Comparison of ENCODE assay signal across 8 cellular contexts in the genomic region with DNA sequence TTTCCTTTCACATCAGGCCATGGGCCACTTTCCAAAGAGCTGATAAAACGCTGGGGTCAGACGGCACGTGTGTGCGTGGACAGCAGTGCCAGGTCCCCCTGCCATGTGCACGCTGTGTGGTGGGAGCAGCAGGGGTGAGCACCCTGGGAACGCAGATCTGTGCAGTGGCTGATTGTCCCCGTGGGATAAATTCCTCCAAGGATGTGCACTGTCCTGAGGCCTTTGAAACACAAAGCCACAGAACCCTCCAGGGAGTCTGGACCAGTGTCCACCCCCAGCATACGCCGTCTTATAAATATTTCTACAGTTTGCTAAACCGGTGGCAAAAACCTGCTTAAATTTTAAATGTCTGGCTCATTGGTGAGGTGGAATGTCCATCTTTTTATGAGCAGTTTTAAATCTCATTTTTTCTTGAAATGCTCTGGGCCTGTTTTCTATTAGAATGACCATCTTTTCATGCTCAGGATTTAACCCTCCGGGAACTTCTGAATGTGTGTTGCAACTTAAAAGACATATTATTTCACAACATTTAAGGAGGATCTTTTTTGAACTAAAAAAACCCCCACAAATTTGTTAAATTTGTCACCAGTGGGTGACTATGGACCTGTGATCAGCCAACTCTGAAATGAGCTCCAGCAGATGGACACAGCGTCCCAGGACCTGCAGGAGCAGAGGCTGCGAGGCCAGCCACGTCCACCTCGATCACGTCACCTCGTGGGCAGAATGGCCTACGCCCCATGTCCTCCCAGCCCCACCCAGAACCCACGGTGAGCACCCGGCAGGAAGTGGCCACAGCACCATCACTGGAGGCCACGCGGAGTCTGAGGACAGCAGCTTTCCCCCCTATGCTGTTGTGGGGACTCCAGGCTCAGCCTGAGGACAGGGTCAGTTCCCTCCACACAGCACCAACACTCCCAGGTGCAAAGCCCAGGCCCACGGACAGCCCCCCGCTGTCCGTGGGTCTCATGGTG.
DNase-seq lines count a peak whose midpoint lies in the region; ATAC-seq, FAIRE-seq and TF ChIP-seq lines count a peak whose summit lies in the region.

No MANE protein-coding gene starts in this region.

- TF ChIP-seq POLR2A in K562 (conservative IDR thresholded peaks at IDR 0.05): no peak

- 53% methylated on average over 17 of the region's 25 CpGs for WGBS in K562 (ENCODE audit: insufficient coverage, low coverage, missing lambda C conversion rate)

- POLR2A ChIA-PET in K562 (lab: Yijun Ruan, JAX): no interaction called here

- peaks cover 0 to 78% (median 1%) of the 10 kb centered on the region in 11 experiments; a peak in 6 of 22 replicates for H4K20me1 ChIP-seq in BLaER1 treated with 17β-estradiol and CSF1 and Interleukin-3, amounts not matched to agents 10 nM and 100 nM
- H4K20me1 ChIP-seq in K562 (replicated peaks; ENCODE audit: control insufficient read depth, insufficient read depth, low read length): no peaks in the 10 kb centered on the region

- H3K9ac ChIP-seq in BLaER1 treated with 17β-estradiol and CSF1 and Interleukin-3, amounts not matched to agents 10 nM and 100 nM: peak overlapping the region; percentile 75 to 97 (median 93)
- H3K9ac ChIP-seq in K562 (ENCODE audit: insufficient read depth in 1 of 2, low read depth in 2 of 2, low read length in 2 of 2): peak overlapping the region; percentile 65 to 86
- H3K9ac ChIP-seq in stomach smooth muscle (ENCODE audit: low read length in 2 of 2): peak overlapping the region; percentile 89 to 94

- CTCF ChIA-PET in K562 (lab: Yijun Ruan, JAX; ENCODE audit: low intra/inter-chr PET ratio): no interaction called here

- TF ChIP-seq EP300 in K562 (IDR thresholded peaks at IDR 0.05; ENCODE audit: low read length): no peak

- H3K79me2 ChIP-seq in K562 (ENCODE audit: control insufficient read depth, insufficient read depth, low read length): peaks cover 54% of the 10 kb centered on the region

- intact Hi-C loops in K562 (cut with micrococcal nuclease): loop anchor here (2.0 kb wide), 1 partner anchor 65 kb away; no protein-coding TSS in a partner anchor

- peak overlapping the region; percentile 60 to 100 (median 99) for H3K27ac ChIP-seq in BLaER1 treated with 17β-estradiol and CSF1 and Interleukin-3, amounts not matched to agents 10 nM and 100 nM
- H3K27ac ChIP-seq in K562 (ENCODE audit: extremely low read depth, low read depth, low read length) (peak overlapping the region; percentile 93), stomach smooth muscle (ENCODE audit: low read length) (peak overlapping the region; percentile 99)

- H3K4me3 ChIP-seq in BLaER1 treated with 17β-estradiol and CSF1 and Interleukin-3, amounts not matched to agents 10 nM and 100 nM: peak overlapping the region; percentile 34 to 72 (median 61)
- peak overlapping the region; percentile 42 for H3K4me3 ChIP-seq in K562
- peak overlapping the region; percentile 57 to 75 for H3K4me3 ChIP-seq in stomach smooth muscle (ENCODE audit: low read length in 2 of 2)

- in situ Hi-C loops in K562 (cut with MboI): no loop called here

- H3K4me1 ChIP-seq in BLaER1 treated with 17β-estradiol and CSF1 and Interleukin-3, amounts not matched to agents 10 nM and 100 nM: peaks cover 91 to 100% (median 95%) of the 10 kb centered on the region in 10 experiments
- peaks cover 17 to 66% of the 10 kb centered on the region in 2 experiments for H3K4me1 ChIP-seq in K562 (replicated peaks in 1 of 2; ENCODE audit: control insufficient read depth in 2 of 2, insufficient read depth in 2 of 2, low read length in 2 of 2)
- H3K4me1 ChIP-seq in stomach smooth muscle (ENCODE audit: control insufficient read depth, insufficient read depth, low read length): peaks cover 54% of the 10 kb centered on the region

- no TSS peak for BruUV-seq in K562 (replicated peaks; lab: Mats Ljungman, UMichigan)

- H3K36me3 ChIP-seq in BLaER1 treated with 17β-estradiol and CSF1 and Interleukin-3, amounts not matched to agents 10 nM and 100 nM: peaks cover 0 to 19% (median 0%) of the 10 kb centered on the region in 11 experiments; a peak in 2 of 22 replicates
- H3K36me3 ChIP-seq in K562 (ENCODE audit: control insufficient read depth, insufficient read depth, low read length) (no peaks in the 10 kb centered on the region), stomach smooth muscle (ENCODE audit: control insufficient read depth in 2 of 2, insufficient read depth in 2 of 2, low read length in 2 of 2) (no peaks in the 10 kb centered on the region)

- no peaks in the 10 kb centered on the region for H3K9me3 ChIP-seq in BLaER1 treated with 17β-estradiol and CSF1 and Interleukin-3, amounts not matched to agents 10 nM and 100 nM (replicated peaks in 1 of 11)
- H3K9me3 ChIP-seq in K562 (replicated peaks; ENCODE audit: control insufficient read depth, insufficient read depth, low read depth, low read length) (no peaks in the 10 kb centered on the region), stomach smooth muscle (ENCODE audit: control insufficient read depth in 2 of 2, low read length in 2 of 2) (no peaks in the 10 kb centered on the region)

- FAIRE-seq in K562 (lab: Jason Lieb, UNC) (peak; percentile 74), HTR-8/SVneo (lab: Jason Lieb, UNC) (no peak)

- H3K9me1 ChIP-seq in K562 (ENCODE audit: control insufficient read depth, insufficient read depth, low read length): no peaks in the 10 kb centered on the region

- ATAC-seq in K562: peak; percentile 59
- peak; percentile 38 for ATAC-seq in left lobe of liver

- no peaks in the 10 kb centered on the region for H3K27me3 ChIP-seq in BLaER1 treated with 17β-estradiol and CSF1 and Interleukin-3, amounts not matched to agents 10 nM and 100 nM
- H3K27me3 ChIP-seq in K562 (ENCODE audit: control insufficient read depth in 2 of 2, insufficient read depth in 2 of 2, low read length in 2 of 2) (no peaks in the 10 kb centered on the region), stomach smooth muscle (ENCODE audit: control insufficient read depth in 1 of 2, insufficient read depth in 2 of 2, low read length in 2 of 2) (no peaks in the 10 kb centered on the region)

- no peak for TF ChIP-seq CTCF in K562 (IDR thresholded peaks at IDR 0.05 in 2 of 3, conservative IDR thresholded peaks at IDR 0.05 in 1 of 3; ENCODE audit: insufficient read depth in 2 of 3, low read depth in 1 of 3, low read length in 3 of 3)

- TF ChIP-seq RAD21 in K562 (CRISPR knock-in tag; conservative IDR thresholded peaks at IDR 0.05 in 1 of 2, IDR thresholded peaks at IDR 0.05 in 1 of 2): no peak

- peak; percentile 74 for DNase-seq in LHCN-M2 (ENCODE audit: low read depth)
- peak; percentile 24 to 44 (median 32) for DNase-seq in K562 (ENCODE audit: extremely low read depth in 1 of 4, low spot score in 3 of 4)
- peak; percentile 61 for DNase-seq in left lobe of liver (ENCODE audit: low spot score)
- no peak for DNase-seq in GOT3 (lab: John Stamatoyannopoulos, UW)
- no peak for DNase-seq in NCI-H187 treated with DMSO at 0.1 percent for 48 hours (lab: John Stamatoyannopoulos, UW)
- no peak for DNase-seq in HTR-8/SVneo (ENCODE audit: insufficient read length, low spot score)

- peak overlapping the region; percentile 87 to 100 (median 99) for H3K4me2 ChIP-seq in BLaER1 treated with 17β-estradiol and CSF1 and Interleukin-3, amounts not matched to agents 10 nM and 100 nM
- H3K4me2 ChIP-seq in K562 (ENCODE audit: insufficient read depth, low read length): peak overlapping the region; percentile 78

- peak overlapping the region; percentile 83; the same call in 1 of the 2 replicates for H2AFZ ChIP-seq in K562 (ENCODE audit: low read depth, low read length)

TF ChIP-seq in K562, 482 proteins besides CTCF, POLR2A, EP300 and RAD21 (continues in another document):
- TF ChIP-seq KDM5B (IDR thresholded peaks at IDR 0.05; ENCODE audit: insufficient replicate concordance, low read depth, low read length): peak; percentile 34
- TF ChIP-seq L3MBTL2 (IDR thresholded peaks at IDR 0.05): peak; percentile 19; the same call in 1 of the 2 replicates
- TF ChIP-seq BHLHE40 (IDR thresholded peaks at IDR 0.05; ENCODE audit: low read length): 0 out of 2 replicates have a peak, but pooled peaks have one; percentile 19
- peak; percentile 59 for TF ChIP-seq POLR2G (IDR thresholded peaks at IDR 0.05; ENCODE audit: low read depth, low read length)
- no peak for TF ChIP-seq RBM39 (optimal IDR thresholded peaks at IDR 0.05; ENCODE audit: low read depth, low read length)
- TF ChIP-seq CEBPG (CRISPR knock-in tag; IDR thresholded peaks at IDR 0.05): no peak
- peak in 1 of 2 experiments; percentile 34; a peak in 2 of 4 replicates for TF ChIP-seq CEBPG (tag; conservative IDR thresholded peaks at IDR 0.05 in 1 of 2, IDR thresholded peaks at IDR 0.05 in 1 of 2)
- peak; percentile 76 for TF ChIP-seq CEBPB (tag; IDR thresholded peaks at IDR 0.05)
- TF ChIP-seq RNF219 (CRISPR knock-in tag; IDR thresholded peaks at IDR 0.05): no peak
- no peak for TF ChIP-seq ZBTB1 (CRISPR knock-in tag; IDR thresholded peaks at IDR 0.05; ENCODE audit: borderline replicate concordance, low read depth)
- no peak for TF ChIP-seq SIN3A (IDR thresholded peaks at IDR 0.05; ENCODE audit: borderline replicate concordance in 2 of 2, control insufficient read depth in 1 of 2, low read depth in 2 of 2, low read length in 2 of 2)
- peak; percentile 14; the same call in 1 of the 2 replicates for TF ChIP-seq EP400 (IDR thresholded peaks at IDR 0.05)
- TF ChIP-seq STAT5B (CRISPR knock-in tag; IDR thresholded peaks at IDR 0.05): no peak
- no peak for TF ChIP-seq PHB2 (IDR thresholded peaks at IDR 0.05; ENCODE audit: low read depth)
- 0 out of 2 replicates have a peak, but pooled peaks have one; percentile 12 for TF ChIP-seq GABPA (tag; conservative IDR thresholded peaks at IDR 0.05; ENCODE audit: low read depth)

Comparison
In these comparisons a context has a peak if more than half of its experiments do, and no peak if none do; other contexts are left out.
1. DNase-seq: peak in LHCN-M2 (single experiment), K562 (4 of 4) and left lobe of liver (single experiment); none in GOT3 (single experiment), NCI-H187 treated with DMSO at 0.1 percent for 48 hours (single experiment) and HTR-8/SVneo (single experiment).
2. Peak in every context shown above with its lines, with median percentiles within 50 percentile points of each other: H3K27ac ChIP-seq, H3K4me3 ChIP-seq and H3K9ac ChIP-seq.